8 cellular contexts compared by ENCODE assay signal in the genomic region with DNA sequence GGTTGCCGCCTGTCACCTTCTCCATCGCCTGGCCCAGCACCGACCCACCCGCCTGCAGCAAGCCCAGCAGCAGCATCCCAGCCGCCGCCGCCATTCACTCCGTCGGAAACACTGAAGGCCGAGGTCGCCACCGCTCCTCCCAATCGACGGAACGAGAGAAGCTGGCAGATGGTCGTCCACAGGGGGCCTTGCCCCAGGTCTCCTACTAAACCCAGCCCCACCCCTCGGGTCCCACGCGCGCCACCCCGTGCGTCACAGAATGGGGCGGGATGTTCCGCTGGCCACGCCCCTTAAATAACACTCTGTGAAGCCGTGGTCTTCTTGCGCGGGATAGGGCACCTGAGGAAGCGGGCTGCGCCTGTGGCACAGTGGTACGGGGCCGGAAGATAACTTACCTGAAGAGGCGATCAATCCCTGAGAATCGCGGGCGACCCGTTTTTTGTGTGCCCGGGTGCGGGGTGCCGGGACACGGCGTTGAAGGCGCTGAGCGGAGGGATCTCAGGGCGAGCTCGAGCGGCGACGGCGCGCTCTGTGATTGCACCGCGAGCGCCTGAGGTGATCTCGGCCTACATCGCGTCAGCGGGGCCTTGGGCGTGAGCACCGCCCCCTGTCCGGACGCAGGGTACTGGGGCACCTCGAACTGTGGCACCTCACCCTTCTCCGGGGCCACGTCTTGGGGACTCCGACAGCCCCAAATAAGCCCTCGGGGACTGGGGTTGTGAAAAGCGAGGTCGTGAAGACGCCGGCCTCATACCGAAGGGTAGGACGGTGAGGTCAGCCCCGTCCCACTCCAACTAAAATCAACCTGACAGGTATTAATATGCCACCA. TPM values are rescaled to one million over a fixed set of nuclear protein-coding genes. Genes with fewer than 3 reads are reported as not detected.
DNase-seq lines count a peak whose midpoint lies in the region; ATAC-seq, FAIRE-seq and TF ChIP-seq lines count a peak whose summit lies in the region.

CYP51A1 (minus strand) TSS at position 207 of the 829 bp plus-strand sequence; CDS start at position 94, 113 bp downstream.

- no peak within 1 kb of the TSS for H3K14ac ChIP-seq in H1 (ENCODE audit: insufficient read length)
- H3K14ac ChIP-seq in mesenchymal stem cell (ENCODE audit: low read length in 2 of 2), result peak within 1 kb of the TSS in 1 of 2 experiments; percentile 99

- H3K36me3 Mint-ChIP-seq in activated CD8-positive, alpha-beta memory T cell treated with anti-CD3 and anti-CD28 coated beads, Interleukin-2, amount 10 ng/mL, durations not matched to agents 7 days and 5 days, result peaks cover 25% of the 10 kb centered on the region

- H3K23me2 ChIP-seq in H1 (ENCODE audit: low read depth, low read length), result no peaks in the 10 kb centered on the region; the same call in 1 of the 2 replicates

- H3K9me3 Mint-ChIP-seq in activated CD8-positive, alpha-beta memory T cell treated with anti-CD3 and anti-CD28 coated beads, Interleukin-2, amount 10 ng/mL, durations not matched to agents 7 days and 5 days (ENCODE audit: low read depth), result peaks cover 2% of the 10 kb centered on the region

- FAIRE-seq in H1 (lab: Jason Lieb, UNC), result no peak

- H3K79me1 ChIP-seq in H1 (ENCODE audit: low read depth, low read length) (no peaks in the 10 kb centered on the region; the same call in 1 of the 2 replicates), mesenchymal stem cell (replicated peaks; ENCODE audit: low read length, poor library complexity, severe bottlenecking) (no peaks in the 10 kb centered on the region)

- peak in 2 of 3 experiments; percentile 13 to 22; a peak in 2 of 4 replicates for TF ChIP-seq CTCF in H1 (IDR thresholded peaks at IDR 0.05; ENCODE audit: control extremely low read depth in 1 of 3, insufficient read depth in 1 of 3, low read depth in 1 of 3, low read length in 3 of 3)

- peaks cover 6 to 40% of the 10 kb centered on the region in 2 experiments; a peak in 3 of 4 replicates for H3K79me2 ChIP-seq in H1 (ENCODE audit: control insufficient read depth in 1 of 2, insufficient read depth in 2 of 2, low read length in 2 of 2)

- peak within 1 kb of the TSS; percentile 95 for H3K27ac ChIP-seq in HUES48 (ENCODE audit: low read depth, low read length)
- peak within 1 kb of the TSS; percentile 94 for H3K27ac ChIP-seq in H1 (ENCODE audit: low read depth, low read length)
- H3K27ac ChIP-seq in mesenchymal stem cell (ENCODE audit: low read length, poor library complexity, severe bottlenecking), result peak within 1 kb of the TSS; percentile 97

- peak within 1 kb of the TSS; percentile 88 for H2BK120ac ChIP-seq in H1 (replicated peaks; ENCODE audit: low read depth, low read length)
- peak within 1 kb of the TSS; percentile 99 for H2BK120ac ChIP-seq in mesenchymal stem cell (ENCODE audit: low read depth, low read length)

- peaks cover 17% of the 10 kb centered on the region for H3K4me1 ChIP-seq in HUES48 (ENCODE audit: control insufficient read depth, insufficient read depth, low read length)
- H3K4me1 ChIP-seq in NT2/D1 (ENCODE audit: insufficient read depth, insufficient read length), result no peaks in the 10 kb centered on the region
- H3K4me1 ChIP-seq in H1 (replicated peaks in 1 of 4; ENCODE audit: control insufficient read depth in 3 of 4, insufficient read depth in 4 of 4, low read length in 3 of 4), result peaks cover 0 to 6% (median 0%) of the 10 kb centered on the region in 4 experiments; a peak in 4 of 7 replicates
- no peaks in the 10 kb centered on the region for H3K4me1 ChIP-seq in mesenchymal stem cell (ENCODE audit: control insufficient read depth, insufficient read depth, low read depth, low read length)

- H2BK15ac ChIP-seq in H1 (ENCODE audit: low read length) (peak within 1 kb of the TSS; percentile 65; the same call in 1 of the 2 replicates), mesenchymal stem cell (ENCODE audit: low read depth, poor library complexity, severe bottlenecking) (peak within 1 kb of the TSS; percentile 97)

- H3K18ac ChIP-seq in H1 (ENCODE audit: extremely low read depth, low read length) (peak within 1 kb of the TSS; percentile 93), mesenchymal stem cell (ENCODE audit: low read depth in 1 of 2, low read length in 2 of 2) (peak within 1 kb of the TSS; percentile 92 to 99)

- peaks cover 20% of the 10 kb centered on the region for H3K36me3 ChIP-seq in HUES48 (ENCODE audit: control insufficient read depth, insufficient read depth, low read length)
- H3K36me3 ChIP-seq in NT2/D1 (ENCODE audit: insufficient read depth, insufficient read length, low read length), result peaks cover 19% of the 10 kb centered on the region
- H3K36me3 ChIP-seq in H1 (ENCODE audit: control insufficient read depth in 2 of 4, insufficient read depth in 4 of 4, low read length in 3 of 4), result peaks cover 0 to 19% (median 7%) of the 10 kb centered on the region in 4 experiments; a peak in 3 of 8 replicates
- H3K36me3 ChIP-seq in mesenchymal stem cell (ENCODE audit: control insufficient read depth in 1 of 2, insufficient read depth in 2 of 2, low read depth in 1 of 2, low read length in 2 of 2), result peaks cover 0 to 21% of the 10 kb centered on the region in 2 experiments

- peak; percentile 89 for ATAC-seq in GM21423 (IDR thresholded peaks at IDR 0.05; ENCODE audit: unreplicated experiment)
- peak; percentile 93 for ATAC-seq in activated CD8-positive, alpha-beta memory T cell treated with anti-CD3 and anti-CD28 coated beads, Interleukin-2, amount 10 ng/mL, durations not matched to agents 7 days and 5 days

- H2AK5ac ChIP-seq in H1 (ENCODE audit: low read depth, low read length) (no peak within 1 kb of the TSS), mesenchymal stem cell (ENCODE audit: low read length, severe bottlenecking) (no peak within 1 kb of the TSS)

- H3K56ac ChIP-seq in H1 (replicated peaks; ENCODE audit: insufficient read length, low read depth, low read length), result peak within 1 kb of the TSS; percentile 98

- in situ Hi-C loops in Caki2 (cut with HindIII; ENCODE audit: low pct_unique_long_range_greater_than_20kb, low sequenced_read_pairs), result no loop called here

- peaks cover 4% of the 10 kb centered on the region for H3K27me3 Mint-ChIP-seq in activated CD8-positive, alpha-beta memory T cell treated with anti-CD3 and anti-CD28 coated beads, Interleukin-2, amount 10 ng/mL, durations not matched to agents 7 days and 5 days

- H3K27ac Mint-ChIP-seq in activated CD8-positive, alpha-beta memory T cell treated with anti-CD3 and anti-CD28 coated beads, Interleukin-2, amount 10 ng/mL, durations not matched to agents 7 days and 5 days, result peak within 1 kb of the TSS; percentile 100

- DNase-seq in Caki2 (ENCODE audit: low read depth) (peak; percentile 92), NT2/D1 (ENCODE audit: low read depth, low spot score) (peak; percentile 80), H1 (ENCODE audit: low read depth in 1 of 2, low spot score in 2 of 2) (peak; percentile 60 to 97), mesenchymal stem cell (peak; percentile 95)
- peak; percentile 95 for DNase-seq in activated CD8-positive, alpha-beta memory T cell treated with anti-CD3 and anti-CD28 coated beads, Interleukin-2, amount 10 ng/mL, durations not matched to agents 7 days and 5 days
- DNase-seq in stimulated activated CD8-positive, alpha-beta memory T cell treated with anti-CD3 and anti-CD28 coated beads, Interleukin-12 subunit alpha, Interleukin-12 subunit beta, amount 100 ng/mL, for 24 hours (ENCODE audit: extremely low read depth), result peak; percentile 75

- no peak for TF ChIP-seq RAD21 in H1 (IDR thresholded peaks at IDR 0.05 in 1 of 2, conservative IDR thresholded peaks at IDR 0.05 in 1 of 2; ENCODE audit: low read depth in 2 of 2, low read length in 2 of 2)

- H4K20me1 ChIP-seq in H1 (replicated peaks in 1 of 2; ENCODE audit: control insufficient read depth in 1 of 2, insufficient read depth in 2 of 2, low read length in 2 of 2), result peaks cover 0 to 5% of the 10 kb centered on the region in 2 experiments

- H4K8ac ChIP-seq in H1 (ENCODE audit: extremely low read depth, insufficient read depth, low read length) (peak within 1 kb of the TSS; percentile 96), mesenchymal stem cell (ENCODE audit: low read length) (peak within 1 kb of the TSS; percentile 99)

- no peaks in the 10 kb centered on the region; the same call in 1 of the 2 replicates for H3K9me3 ChIP-seq in HUES48 (ENCODE audit: control insufficient read depth, insufficient read depth, low read length)
- H3K9me3 ChIP-seq in NT2/D1 (ENCODE audit: insufficient read depth, low read length), result peaks cover 8% of the 10 kb centered on the region; the same call in 1 of the 2 replicates
- 0 out of 4 replicates have a peak, but pooled peaks cover 0 to under 1% of the 10 kb centered on the region in 2 experiments for H3K9me3 ChIP-seq in H1 (ENCODE audit: insufficient read depth in 2 of 2, low read depth in 1 of 2, low read length in 1 of 2)
- no peaks in the 10 kb centered on the region for H3K9me3 ChIP-seq in mesenchymal stem cell (ENCODE audit: control insufficient read depth, low read length)

- WGBS in H1 (ENCODE audit: extremely low coverage in 1 of 2, insufficient coverage in 1 of 2, insufficient read length in 1 of 2, insufficient replicate concordance in 2 of 2, low coverage in 1 of 2, low lambda C conversion rate in 2 of 2, missing lambda C conversion rate in 1 of 2), 2 experiments, result 1% methylated on average over 68 of the region's 74 CpGs; no CpG with 5 or more reads in 1 of the 2 experiments
- WGBS in mesenchymal stem cell, result 2% methylated on average over 67 of the region's 74 CpGs

- H3K4me3 ChIP-seq in HUES48 (ENCODE audit: low read depth, low read length) (peak within 1 kb of the TSS; percentile 91), NT2/D1 (ENCODE audit: insufficient read length, low read depth) (peak within 1 kb of the TSS; percentile 87), H1 (ENCODE audit: extremely low read depth in 1 of 4, insufficient read depth in 2 of 4, low read depth in 3 of 4, low read length in 4 of 4) (peak within 1 kb of the TSS; percentile 74 to 97 (median 89)), mesenchymal stem cell (ENCODE audit: insufficient read depth in 1 of 2, low read depth in 1 of 2, low read length in 2 of 2) (peak within 1 kb of the TSS; percentile 94 to 95)

- H3K27me3 ChIP-seq in HUES48 (ENCODE audit: control insufficient read depth, insufficient read depth, low read length), result no peaks in the 10 kb centered on the region
- no peaks in the 10 kb centered on the region for H3K27me3 ChIP-seq in NT2/D1 (ENCODE audit: insufficient read depth, insufficient read length)
- no peaks in the 10 kb centered on the region for H3K27me3 ChIP-seq in H1 (replicated peaks in 1 of 4; ENCODE audit: control insufficient read depth in 3 of 4, extremely low read depth in 1 of 4, insufficient read depth in 3 of 4, low read length in 3 of 4)
- no peaks in the 10 kb centered on the region for H3K27me3 ChIP-seq in mesenchymal stem cell (ENCODE audit: control insufficient read depth in 1 of 2, insufficient read depth in 1 of 2, low read length in 2 of 2)

- peaks cover 40% of the 10 kb centered on the region for H3K4me1 Mint-ChIP-seq in activated CD8-positive, alpha-beta memory T cell treated with anti-CD3 and anti-CD28 coated beads, Interleukin-2, amount 10 ng/mL, durations not matched to agents 7 days and 5 days

- H3K4ac ChIP-seq in H1 (replicated peaks; ENCODE audit: insufficient read length, low read depth, low read length) (peak within 1 kb of the TSS; percentile 90), mesenchymal stem cell (ENCODE audit: low read depth in 1 of 2, low read length in 2 of 2) (peak within 1 kb of the TSS; percentile 85 to 99)

- TF ChIP-seq EP300 in H1 (IDR thresholded peaks at IDR 0.05; ENCODE audit: borderline replicate concordance in 1 of 2, low read depth in 2 of 2, low read length in 2 of 2), result peak in 1 of 2 experiments; percentile 34; a peak in 1 of 3 replicates

- H3K9ac ChIP-seq in HUES48 (ENCODE audit: low read depth, low read length) (peak within 1 kb of the TSS; percentile 91), NT2/D1 (ENCODE audit: insufficient read length, low read depth) (peak within 1 kb of the TSS; percentile 90), H1 (replicated peaks in 1 of 4; ENCODE audit: extremely low read depth in 1 of 4, low read depth in 3 of 4, low read length in 3 of 4) (peak within 1 kb of the TSS; percentile 79 to 96 (median 90)), mesenchymal stem cell (ENCODE audit: low read length) (peak within 1 kb of the TSS; percentile 98)

- H2BK12ac ChIP-seq in H1 (ENCODE audit: low read depth, low read length), result peak within 1 kb of the TSS; percentile 80
- peak within 1 kb of the TSS; percentile 46 to 99 for H2BK12ac ChIP-seq in mesenchymal stem cell (ENCODE audit: low read length in 2 of 2)

- peak within 1 kb of the TSS; percentile 98 for H4K91ac ChIP-seq in H1 (replicated peaks; ENCODE audit: insufficient read length, low read length)
- peak within 1 kb of the TSS; percentile 98 for H4K91ac ChIP-seq in mesenchymal stem cell (ENCODE audit: low read length)

- CTCF ChIA-PET in activated CD8-positive, alpha-beta memory T cell treated with anti-CD3 and anti-CD28 coated beads, Interleukin-2, amount 10 ng/mL, durations not matched to agents 7 days and 5 days (lab: Charles Lee), result interaction anchor here (0.7 to 1.4 kb wide), 4 partner anchors 9 to 314 kb away, joined by 3 to 6 read pairs (median 4); partner anchors contain the start of gene MTERF1
- CTCF ChIA-PET in H1 (lab: Charles Lee; ENCODE audit: partially characterized antibody), result interaction anchor here (0.6 to 2.8 kb wide), 10 partner anchors 10 to 326 kb away, joined by 3 to 14 read pairs (median 4); partner anchors contain the start of genes GATAD1 and LRRD1

- H3K4me2 ChIP-seq in H1 (ENCODE audit: insufficient read depth in 1 of 2, low read depth in 2 of 2, low read length in 2 of 2) (peak within 1 kb of the TSS; percentile 73 to 75), mesenchymal stem cell (ENCODE audit: low read length, poor library complexity, severe bottlenecking) (peak within 1 kb of the TSS; percentile 74)

- no peak within 1 kb of the TSS for H3K23ac ChIP-seq in H1 (ENCODE audit: insufficient read length)
- H3K23ac ChIP-seq in mesenchymal stem cell (ENCODE audit: low read length in 2 of 2), result peak within 1 kb of the TSS; percentile 94 to 98

- TF ChIP-seq POLR2A in H1 (IDR thresholded peaks at IDR 0.05; ENCODE audit: control extremely low read depth in 1 of 2, low read depth in 2 of 2, low read length in 2 of 2), result peak; percentile 85 to 94

- H2AFZ ChIP-seq in H1 (ENCODE audit: low read length), result peak within 1 kb of the TSS; percentile 87
- H2AFZ ChIP-seq in mesenchymal stem cell (ENCODE audit: low read depth, low read length), result peak within 1 kb of the TSS; percentile 75

- peak within 1 kb of the TSS; percentile 89 for H4K5ac ChIP-seq in H1 (ENCODE audit: insufficient read length, low read depth, low read length)

- POLR2A ChIA-PET in H1 (lab: Charles Lee; ENCODE audit: partially characterized antibody), result interaction anchor here (0.6 to 1.9 kb wide), 13 partner anchors 9 to 1367 kb away, joined by 3 to 12 read pairs (median 4); partner anchors contain the start of genes ANKIB1, GATAD1, KRIT1 and LRRD1

- peak within 1 kb of the TSS; percentile 99 for H2BK5ac ChIP-seq in H1 (ENCODE audit: low read depth, low read length)
- peak within 1 kb of the TSS; percentile 93 for H2BK5ac ChIP-seq in mesenchymal stem cell (ENCODE audit: low read depth, low read length, poor library complexity, severe bottlenecking)

- peak within 1 kb of the TSS; percentile 43; the same call in 1 of the 2 replicates for H2BK20ac ChIP-seq in H1 (ENCODE audit: low read length)

- H3K4me3 Mint-ChIP-seq in activated CD8-positive, alpha-beta memory T cell treated with anti-CD3 and anti-CD28 coated beads, Interleukin-2, amount 10 ng/mL, durations not matched to agents 7 days and 5 days, result peak within 1 kb of the TSS; percentile 93

RNA-seq across cellular contexts. Expression of gene CYP51A1, which starts in this region (rescaled TPM):
- total RNA-seq in Caki2 (2014; rRNA removed; shearing (Covaris generic); ENCODE audit: low replicate concordance), result 44.3 and 53.8 TPM in 2 replicates
- total RNA-seq in activated CD8-positive, alpha-beta memory T cell treated with anti-CD3 and anti-CD28 coated beads, Interleukin-2, amount 10 ng/mL, durations not matched to agents 7 days and 5 days, result 10 to 100 TPM; 40.7 to 68.2 TPM
- 109 and 111 TPM in 2 replicates for total RNA-seq in H1 (2021; fragmentation: NEBNext Ultra II Directional; extraction: Animal tissue kit (Norgen Biotek cat#: 25700))
- polyA plus RNA-seq in H1 (2011; rRNA removed), result 9.8 and 10.1 TPM in 2 replicates
- polyA plus RNA-seq in H1 (2011; cell fraction: cytosol; rRNA removed), result 12.2 TPM
- polyA plus RNA-seq in H1 (2011; cell fraction: nucleus; rRNA removed), result 6.4 TPM
- polyA plus RNA-seq in H1 (2012, experiment 1 of 2), result 34.7 to 70.1 TPM (median 43.7 TPM) in 4 replicates
- 8.5 TPM for polyA plus RNA-seq in H1 (2012, experiment 2 of 2)
- 149 TPM for polyA plus RNA-seq in H1 (2013, experiment 1 of 2)
- 199 TPM for polyA plus RNA-seq in H1 (2013, experiment 2 of 2)
- polyA minus RNA-seq in H1 (2011; rRNA and poly(A)+ RNA removed), result 16.1 and 20.4 TPM in 2 replicates
- polyA minus RNA-seq in H1 (2011; cell fraction: cytosol; rRNA and poly(A)+ RNA removed), result 25.0 TPM
- polyA minus RNA-seq in H1 (2011; cell fraction: nucleus; rRNA and poly(A)+ RNA removed), result 12.9 TPM
- polyA plus RNA-seq in mesenchymal stem cell (2013, experiment 1 of 2), result 147 TPM
- polyA plus RNA-seq in mesenchymal stem cell (2013, experiment 2 of 2), result 149 TPM

Comparison
In these comparisons a context has a peak if more than half of its experiments do, and no peak if none do; other contexts are left out.
1. Peak in every context shown above with its lines: DNase-seq, ATAC-seq, H3K4me3 ChIP-seq and H3K27ac ChIP-seq.